In genomic region chr4:3473251-3473942, GRCh38 we compare ENCODE assay signal across 17 cellular contexts. TPM values are rescaled to one million over a fixed set of nuclear protein-coding genes. Genes with fewer than 3 reads are reported as not detected.
"Had no signal": no experiment of that assay in that cellular context is flagged by ENCODE, and none has a peak within 500 bp of the region (broad histone marks: within the 10 kb centered on the region; RNA-seq: fewer than 3 reads in every experiment).

No MANE protein-coding gene starts in this region.

- H3K4me3 Mint-ChIP-seq: activated B cell treated with CpG ODN at 0.5 μM for 24 hours; activated CD4-positive, alpha-beta T cell treated with anti-CD3 and anti-CD28 coated beads, Interleukin-2, amount 10 ng/mL, durations not matched to agents 7 days and 5 days; brain; T-helper 17 cell; type B pancreatic cell had no signal

- H3K27ac Mint-ChIP-seq: activated B cell treated with CpG ODN at 0.5 μM for 24 hours; activated CD4-positive, alpha-beta T cell treated with anti-CD3 and anti-CD28 coated beads, Interleukin-2, amount 10 ng/mL, durations not matched to agents 7 days and 5 days; brain; T-helper 17 cell; type B pancreatic cell had no signal

- ATAC-seq: left lobe of liver, sciatic nerve, T-helper 17 cell had no signal

- H3K36me3 Mint-ChIP-seq: brain, type B pancreatic cell had no signal

- H3K27me3 Mint-ChIP-seq: activated CD4-positive, alpha-beta T cell treated with anti-CD3 and anti-CD28 coated beads, Interleukin-2, amount 10 ng/mL, durations not matched to agents 7 days and 5 days; T-helper 17 cell had no signal

- DNase-seq: activated B cell treated with CpG ODN at 0.5 μM for 24 hours; activated CD4-positive, alpha-beta T cell treated with anti-CD3 and anti-CD28 coated beads, Interleukin-2, amount 10 ng/mL, durations not matched to agents 7 days and 5 days; activated naive CD4-positive, alpha-beta T cell treated with anti-CD3 and anti-CD28 coated beads, Interleukin-2, amount 50 U/mL, for 16 hours; amniotic stem cell; dermis blood vessel endothelial cell; erythroblast; head of caudate nucleus; mesendoderm; stimulated activated CD4-positive, alpha-beta T cell treated with anti-CD3 and anti-CD28 coated beads, Interleukin-2, amount 100 ng/mL, for 24 hours; stimulated activated naive CD4-positive, alpha-beta T cell; T-helper 17 cell had no signal

- H3K4me1 Mint-ChIP-seq: activated B cell treated with CpG ODN at 0.5 μM for 24 hours; activated CD4-positive, alpha-beta T cell treated with anti-CD3 and anti-CD28 coated beads, Interleukin-2, amount 10 ng/mL, durations not matched to agents 7 days and 5 days had no signal

- FAIRE-seq: islet of Langerhans had no signal

- H3K9me3 Mint-ChIP-seq: activated B cell treated with CpG ODN at 0.5 μM for 24 hours; activated CD4-positive, alpha-beta T cell treated with anti-CD3 and anti-CD28 coated beads, Interleukin-2, amount 10 ng/mL, durations not matched to agents 7 days and 5 days; type B pancreatic cell had no signal

RNA-seq across cellular contexts. Expression of gene DOK7, which starts 10.3 kb away (rescaled TPM):
- total RNA-seq: activated CD4-positive, alpha-beta T cell treated with anti-CD3 and anti-CD28 coated beads, Interleukin-2, amount 10 ng/mL, durations not matched to agents 7 days and 5 days; activated CD8-positive, alpha-beta memory T cell treated with anti-CD3 and anti-CD28 coated beads for 36 hours; sciatic nerve; T-helper 17 cell had no signal

RNA-seq across cellular contexts. Expression of gene HGFAC, which starts 31.6 kb away (rescaled TPM):
- total RNA-seq: activated B cell treated with CpG ODN at 0.5 μM for 24 hours; activated CD8-positive, alpha-beta memory T cell treated with anti-CD3 and anti-CD28 coated beads for 36 hours; sciatic nerve; T-helper 17 cell had no signal
